In the genomic region with DNA sequence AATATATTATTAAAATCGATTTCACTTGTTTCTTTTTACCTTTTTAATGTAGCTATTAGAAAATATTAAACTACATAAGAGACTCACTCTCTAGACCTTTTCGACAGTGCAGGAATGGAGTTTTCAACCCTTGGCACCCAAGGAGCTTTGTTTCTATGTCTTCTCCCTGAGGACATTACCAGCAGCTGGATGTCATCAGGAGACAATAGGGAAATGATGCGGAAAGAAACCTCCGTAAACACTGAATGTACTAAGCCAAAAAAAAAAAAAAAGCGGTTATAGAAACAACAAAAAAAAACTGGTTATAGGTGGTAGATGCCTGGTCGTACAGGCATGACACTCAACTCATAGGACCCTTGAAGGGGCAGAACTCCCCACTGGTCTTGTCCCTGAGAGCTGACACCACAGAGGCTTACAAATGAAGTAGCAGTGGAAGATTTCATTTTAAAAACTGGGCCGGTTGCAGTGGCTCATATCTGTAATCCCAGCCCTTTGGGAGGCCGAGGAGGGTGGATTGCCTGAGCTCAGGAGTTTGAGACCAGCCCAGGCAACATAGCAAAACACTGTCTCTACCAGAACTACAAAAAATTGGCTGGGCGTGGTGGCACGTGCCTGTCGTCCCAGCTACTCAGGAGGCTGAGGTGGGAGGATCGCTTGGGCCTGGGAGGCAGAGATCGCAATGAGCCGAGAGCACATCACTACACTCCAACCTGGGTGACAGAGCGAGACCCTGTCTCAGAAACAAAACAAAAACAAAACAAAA, we compare ENCODE assay signal across 17 cellular contexts. TPM values are rescaled to one million over a fixed set of nuclear protein-coding genes. Genes with fewer than 3 reads are reported as not detected.
DNase-seq lines count a peak whose midpoint lies in the region; ATAC-seq and TF ChIP-seq lines count a peak whose summit lies in the region.
"Had no signal": no experiment of that assay in that cellular context is flagged by ENCODE, and none has a peak within 500 bp of the region (broad histone marks: within the 10 kb centered on the region; RNA-seq: fewer than 3 reads in every experiment).

No MANE protein-coding gene starts in this region.

- H3K56ac ChIP-seq in mesendoderm (ENCODE audit: low read length) = no peak overlapping the region

- H2BK5ac ChIP-seq in mesendoderm (ENCODE audit: low read length) = no peak overlapping the region

- H3K79me2 ChIP-seq in mesendoderm (ENCODE audit: control insufficient read depth, insufficient read depth, low read length) = peaks cover 11% of the 10 kb centered on the region

- peaks cover 0 to 7% (median 0%) of the 10 kb centered on the region in 9 donors for H3K36me3 ChIP-seq in heart right ventricle
- H3K36me3 ChIP-seq in suprapubic skin = peaks cover 5% of the 10 kb centered on the region
- H3K36me3 ChIP-seq in MG63 = peaks cover 28% of the 10 kb centered on the region
- no peaks in the 10 kb centered on the region for H3K36me3 ChIP-seq in mesendoderm (ENCODE audit: control insufficient read depth, insufficient read depth, low read length)

- H4K5ac ChIP-seq in mesendoderm (ENCODE audit: low read length) = no peak overlapping the region

- 66 to 70% methylated on average over 15 of the region's 15 CpGs for WGBS in heart right ventricle, 2 donors
- 69% methylated on average over 15 of the region's 15 CpGs for WGBS in suprapubic skin
- WGBS in mesendoderm (ENCODE audit: extremely low coverage, insufficient coverage, low lambda C conversion rate) = 100% methylated on average over 1 of the region's 15 CpGs

- H3K23ac ChIP-seq in mesendoderm (ENCODE audit: low read length) = no peak overlapping the region

- H3K4me2 ChIP-seq in mesendoderm (ENCODE audit: low read length) = no peak overlapping the region

- no peak overlapping the region for H3K4ac ChIP-seq in mesendoderm (ENCODE audit: low read depth, low read length)

- TF ChIP-seq POLR2A in suprapubic skin (IDR thresholded peaks at IDR 0.05) = no peak

- H3K4me3 ChIP-seq in heart right ventricle (no peak overlapping the region), suprapubic skin (no peak overlapping the region), MG63 (no peak overlapping the region), mesendoderm (ENCODE audit: low read length) (no peak overlapping the region)
- H3K4me3 ChIP-seq: SJSA1 had no signal

- TF ChIP-seq EP300 in suprapubic skin (IDR thresholded peaks at IDR 0.05) = no peak

- H3K4me1 Mint-ChIP-seq in T-helper 17 cell = peaks cover 38% of the 10 kb centered on the region
- peaks cover 45% of the 10 kb centered on the region for H3K4me1 Mint-ChIP-seq in activated T-cell treated with anti-CD3 and anti-CD28 coated beads, Interleukin-2, amount 50 U/mL, for 4 hours (ENCODE audit: low read depth)

- H3K27ac Mint-ChIP-seq in T-helper 17 cell = peak overlapping the region; percentile 53
- H3K27ac Mint-ChIP-seq: CD8-positive, alpha-beta T cell; stimulated activated memory B cell treated with anti-CD40 and anti-IgM and Interleukin-4, amounts not matched to agents 10 μg/mL and 1 μg/mL and 100 μg/mL, for 72 hours had no signal

- no peaks in the 10 kb centered on the region for H3K27me3 Mint-ChIP-seq in T-helper 17 cell
- no peaks in the 10 kb centered on the region for H3K27me3 Mint-ChIP-seq in activated T-cell treated with anti-CD3 and anti-CD28 coated beads, Interleukin-2, amount 50 U/mL, for 4 hours (ENCODE audit: low read depth)
- H3K27me3 Mint-ChIP-seq: stimulated activated memory B cell treated with anti-CD40 and anti-IgM and Interleukin-4, amounts not matched to agents 10 μg/mL and 1 μg/mL and 100 μg/mL, for 72 hours had no signal

- intact Hi-C loops in heart right ventricle (cut with DNase I) = loop anchor here in 4 of 10 donors (5.0 to 10.0 kb wide), 3 partner anchors 106 to 258 kb away; partner anchors contain the start of genes STK25 (in 4 of the 4) and FARP2 (in 1 of the 4)

- H3K9me3 Mint-ChIP-seq in activated T-cell treated with anti-CD3 and anti-CD28 coated beads, Interleukin-2, amount 50 U/mL, for 4 hours = no peaks in the 10 kb centered on the region
- H3K9me3 Mint-ChIP-seq: CD8-positive, alpha-beta T cell; neural crest cell; stimulated activated memory B cell treated with anti-CD40 and anti-IgM and Interleukin-4, amounts not matched to agents 10 μg/mL and 1 μg/mL and 100 μg/mL, for 72 hours had no signal

- no peak overlapping the region for H3K18ac ChIP-seq in mesendoderm (ENCODE audit: low read length)

- H2BK120ac ChIP-seq in mesendoderm (ENCODE audit: low read depth, low read length) = no peak overlapping the region

- no peaks in the 10 kb centered on the region for H3K27me3 ChIP-seq in heart right ventricle
- no peaks in the 10 kb centered on the region for H3K27me3 ChIP-seq in suprapubic skin
- no peaks in the 10 kb centered on the region for H3K27me3 ChIP-seq in MG63
- H3K27me3 ChIP-seq in mesendoderm (ENCODE audit: insufficient read depth, low read length, poor library complexity) = no peaks in the 10 kb centered on the region
- H3K27me3 ChIP-seq: SJSA1 had no signal

- no peak overlapping the region for H3K4me3 Mint-ChIP-seq in T-helper 17 cell
- H3K4me3 Mint-ChIP-seq in activated T-cell treated with anti-CD3 and anti-CD28 coated beads, Interleukin-2, amount 50 U/mL, for 4 hours = no peak overlapping the region
- H3K4me3 Mint-ChIP-seq: brain; CD8-positive, alpha-beta T cell; neural crest cell; stimulated activated memory B cell treated with anti-CD40 and anti-IgM and Interleukin-4, amounts not matched to agents 10 μg/mL and 1 μg/mL and 100 μg/mL, for 72 hours had no signal

- H3K9me3 ChIP-seq in T-helper 17 cell (ENCODE audit: control insufficient read depth, low read length, poor library complexity, severe bottlenecking) (no peaks in the 10 kb centered on the region), heart right ventricle (no peaks in the 10 kb centered on the region), suprapubic skin (no peaks in the 10 kb centered on the region), MG63 (no peaks in the 10 kb centered on the region)
- H3K9me3 ChIP-seq: SJSA1 had no signal

- H3K4me1 ChIP-seq in heart right ventricle = peaks cover 3 to 61% (median 42%) of the 10 kb centered on the region in 9 donors
- H3K4me1 ChIP-seq in suprapubic skin = peaks cover 38% of the 10 kb centered on the region
- H3K4me1 ChIP-seq in mesendoderm (ENCODE audit: control insufficient read depth, low read depth, low read length) = peaks cover 4% of the 10 kb centered on the region

- ATAC-seq in T-helper 17 cell (no peak), heart right ventricle (no peak)
- ATAC-seq in activated T-cell treated with anti-CD3 and anti-CD28 coated beads, Interleukin-2, amount 50 U/mL, for 4 hours = no peak
- ATAC-seq: CD8-positive, alpha-beta T cell; HepG2; stimulated activated memory B cell treated with anti-CD40 and anti-IgM and Interleukin-4, amounts not matched to agents 10 μg/mL and 1 μg/mL and 100 μg/mL, for 72 hours had no signal

- no peak overlapping the region for H2AK5ac ChIP-seq in mesendoderm (ENCODE audit: low read length)

- H4K8ac ChIP-seq in mesendoderm (ENCODE audit: low read depth, low read length) = no peak overlapping the region

- DNase-seq in DMS79 treated with DMSO at 0.1 percent for 48 hours (lab: John Stamatoyannopoulos, UW) = peak; percentile 40
- DNase-seq in DMS79 (lab: John Stamatoyannopoulos, UW) = no peak
- DNase-seq in T-helper 17 cell = no peak
- no peak for DNase-seq in heart right ventricle
- DNase-seq in suprapubic skin (ENCODE audit: low spot score in 2 of 2) = no peak
- DNase-seq in activated T-cell treated with anti-CD3 and anti-CD28 coated beads, Interleukin-2, amount 50 U/mL, for 4 hours = no peak
- no peak for DNase-seq in MG63
- DNase-seq in mesendoderm = no peak
- DNase-seq: activated effector memory CD4-positive, alpha-beta T cell treated with anti-CD3 and anti-CD28 coated beads, Interleukin-2, amount 50 U/mL, for 16 hours; CD8-positive, alpha-beta T cell; NCI-H446 had no signal

- H3K27ac ChIP-seq in heart right ventricle (peak overlapping the region in 7 of 10 donors; percentile 4 to 53 (median 24)), suprapubic skin (peak overlapping the region; percentile 30), mesendoderm (ENCODE audit: low read depth, low read length) (no peak overlapping the region)
- H3K27ac ChIP-seq: 22Rv1, SJSA1 had no signal

- no peak overlapping the region for H2BK15ac ChIP-seq in mesendoderm (replicated peaks; ENCODE audit: low read depth)

- peaks cover 25% of the 10 kb centered on the region for H3K79me1 ChIP-seq in mesendoderm (ENCODE audit: low read length)

- H3K9ac ChIP-seq in mesendoderm (ENCODE audit: low read length) = no peak overlapping the region

- no peak for TF ChIP-seq CTCF in heart right ventricle (IDR thresholded peaks at IDR 0.05)
- TF ChIP-seq CTCF in suprapubic skin (IDR thresholded peaks at IDR 0.05) = no peak

- H3K36me3 Mint-ChIP-seq in T-helper 17 cell (ENCODE audit: low read depth) = peaks cover 5% of the 10 kb centered on the region
- peaks cover 14% of the 10 kb centered on the region for H3K36me3 Mint-ChIP-seq in activated T-cell treated with anti-CD3 and anti-CD28 coated beads, Interleukin-2, amount 50 U/mL, for 4 hours (ENCODE audit: insufficient read depth)

RNA-seq across cellular contexts. Expression of gene THAP4, which starts 23.8 kb away (rescaled TPM):
- total RNA-seq in T-helper 17 cell (10 to 100 TPM; 28.0 to 36.9 TPM), heart right ventricle (100 to 1,000 TPM in 1 of 10 donors, 10 to 100 TPM in 9; 68.7 to 101 (median 75.4) TPM), suprapubic skin (10 to 100 TPM; 46.4 to 56.2 (median 51.2) TPM)
- 10 to 100 TPM; 80.7 to 92.5 TPM for polyA plus RNA-seq in heart right ventricle
- total RNA-seq in activated T-cell treated with anti-CD3 and anti-CD28 coated beads, Interleukin-2, amount 50 U/mL, for 4 hours = 10 to 100 TPM; 58.6 to 61.8 (median 59.0) TPM
- total RNA-seq in MG63 (2014; rRNA removed; shearing (Covaris generic); ENCODE audit: low replicate concordance) = 72.2 and 110 TPM in 2 replicates
- polyA plus RNA-seq in mesendoderm (2013, experiment 1 of 2) = 74.2 TPM
- 76.2 TPM for polyA plus RNA-seq in mesendoderm (2013, experiment 2 of 2)

RNA-seq across cellular contexts. Expression of gene ATG4B, which starts 24.3 kb away (rescaled TPM):
- total RNA-seq in T-helper 17 cell (100 to 1,000 TPM; 104 to 119 TPM), heart right ventricle (10 to 100 TPM; 34.7 to 52.1 (median 41.2) TPM), suprapubic skin (100 to 1,000 TPM in 1 of 4 donors, 10 to 100 TPM in 3; 50.5 to 173 (median 88.0) TPM)
- 10 to 100 TPM; 51.1 to 55.7 TPM for polyA plus RNA-seq in heart right ventricle
- total RNA-seq in activated T-cell treated with anti-CD3 and anti-CD28 coated beads, Interleukin-2, amount 50 U/mL, for 4 hours = 10 to 100 TPM; 72.6 to 82.4 (median 75.3) TPM
- 47.9 and 83.9 TPM in 2 replicates for total RNA-seq in MG63 (2014; rRNA removed; shearing (Covaris generic); ENCODE audit: low replicate concordance)
- 52.9 TPM for polyA plus RNA-seq in mesendoderm (2013, experiment 1 of 2)
- 53.9 TPM for polyA plus RNA-seq in mesendoderm (2013, experiment 2 of 2)

RNA-seq across cellular contexts. Expression of gene BOK, which starts 54.7 kb away (rescaled TPM):
- total RNA-seq in T-helper 17 cell (not detected), heart right ventricle (10 to 100 TPM in 1 of 10 donors, 1 to 10 TPM in 9; 2.3 to 15.6 (median 3.3) TPM), suprapubic skin (10 to 100 TPM; 32.4 to 61.6 (median 60.5) TPM)
- 10 to 100 TPM in 1 of 2 donors, 1 to 10 TPM in 1; 1.6 to 10.3 TPM for polyA plus RNA-seq in heart right ventricle
- total RNA-seq in activated T-cell treated with anti-CD3 and anti-CD28 coated beads, Interleukin-2, amount 50 U/mL, for 4 hours = under 1 TPM; 0.15 to 0.19 (median 0.16) TPM
- total RNA-seq in MG63 (2014; rRNA removed; shearing (Covaris generic); ENCODE audit: low replicate concordance) = 1.6 and 6.8 TPM in 2 replicates
- polyA plus RNA-seq in mesendoderm (2013, experiment 1 of 2) = 30.7 TPM
- polyA plus RNA-seq in mesendoderm (2013, experiment 2 of 2) = 31.0 TPM
- total RNA-seq: CD8-positive, alpha-beta T cell had no signal
